Comparison of ENCODE assay signal across 10 cellular contexts in the genomic region with DNA sequence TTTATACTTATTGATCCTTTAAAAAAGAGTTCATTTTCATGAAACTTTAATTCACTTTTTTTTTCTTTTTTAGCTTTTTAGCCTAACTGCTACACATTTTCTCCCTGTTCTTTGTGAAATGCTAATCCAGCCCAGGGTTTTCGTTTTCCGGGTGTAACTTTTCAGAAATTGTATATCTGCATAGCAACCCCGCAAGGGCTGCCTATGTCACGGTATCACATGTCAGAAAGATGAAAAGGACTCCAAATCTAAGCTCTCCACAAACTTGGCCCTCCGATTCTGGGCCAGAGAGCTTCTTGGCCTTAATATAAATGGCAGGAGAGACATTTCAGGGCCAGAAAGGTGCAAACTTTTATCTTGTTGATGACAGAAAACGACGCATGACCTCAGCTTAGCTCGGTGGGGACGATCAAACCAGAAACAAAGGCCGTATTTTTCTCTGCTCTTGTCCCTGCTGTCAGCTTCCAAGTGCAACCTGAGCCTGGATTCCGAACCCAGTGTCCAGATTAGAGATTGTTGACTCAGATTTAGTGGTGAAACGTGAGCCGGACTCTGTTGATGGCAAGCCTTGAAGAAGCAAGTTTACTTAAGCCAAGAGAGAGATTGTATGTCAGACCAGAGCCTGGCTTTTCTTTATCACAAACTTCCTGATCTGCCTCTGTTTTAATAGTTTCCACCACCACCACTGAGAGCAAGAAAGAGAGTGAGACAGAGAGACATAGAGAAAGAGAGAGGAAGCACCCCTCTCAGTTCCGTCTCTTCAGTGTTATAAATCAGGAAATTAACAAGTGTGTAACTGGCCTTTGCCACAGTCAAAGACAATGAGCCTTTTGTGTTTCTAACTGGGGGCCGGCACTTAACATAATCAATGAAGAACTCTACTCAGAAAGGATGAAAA.
DNase-seq lines count a peak whose midpoint lies in the region; ATAC-seq and TF ChIP-seq lines count a peak whose summit lies in the region.
"Had no signal": no experiment of that assay in that cellular context is flagged by ENCODE, and none has a peak within 500 bp of the region (broad histone marks: within the 10 kb centered on the region; RNA-seq: fewer than 3 reads in every experiment).

No MANE protein-coding gene starts in this region.

- no peak overlapping the region for H3K27ac ChIP-seq in iPS-20b (ENCODE audit: low read length)

- H3K9me3 Mint-ChIP-seq in type B pancreatic cell = no peaks in the 10 kb centered on the region

- intact Hi-C loops in Right ventricle myocardium superior (cut with DNase I) (no loop called here), cardiac septum (cut with DNase I) (no loop called here)

- TF ChIP-seq CTCF in type B pancreatic cell (conservative IDR thresholded peaks at IDR 0.05) = no peak

- H3K4me1 ChIP-seq in iPS-20b (ENCODE audit: insufficient read depth, low read length) = peaks cover 28% of the 10 kb centered on the region; the same call in 1 of the 2 replicates

- peak overlapping the region; percentile 71 for H3K4me3 Mint-ChIP-seq in type B pancreatic cell

- peaks cover 2% of the 10 kb centered on the region for H3K27me3 Mint-ChIP-seq in type B pancreatic cell

- H3K27me3 ChIP-seq in iPS-20b (ENCODE audit: insufficient read depth, low read length) = no peaks in the 10 kb centered on the region
- H3K27me3 ChIP-seq: BE2C had no signal

- no peaks in the 10 kb centered on the region for H3K36me3 Mint-ChIP-seq in type B pancreatic cell

- peak; percentile 11 for ATAC-seq in Right ventricle myocardium superior (ENCODE audit: poor library complexity)
- ATAC-seq in GM18907 (IDR thresholded peaks at IDR 0.05; ENCODE audit: unreplicated experiment) = no peak
- no peak for ATAC-seq in HG02763 (IDR thresholded peaks at IDR 0.05; ENCODE audit: unreplicated experiment)

- peak overlapping the region; percentile 60 for H3K27ac Mint-ChIP-seq in type B pancreatic cell

- H3K4me3 ChIP-seq in iPS-20b (ENCODE audit: low read length) = peak overlapping the region; percentile 7; the same call in 1 of the 2 replicates

- no peaks in the 10 kb centered on the region for H3K36me3 ChIP-seq in iPS-20b (ENCODE audit: insufficient read depth, low read depth, low read length)
- H3K36me3 ChIP-seq: BE2C had no signal

- H3K9me3 ChIP-seq in iPS-20b (ENCODE audit: insufficient read depth, low read depth, low read length) = no peaks in the 10 kb centered on the region
- H3K9me3 ChIP-seq: BE2C had no signal

- peak overlapping the region; percentile 19; the same call in 1 of the 2 replicates for H3K9ac ChIP-seq in iPS-20b (ENCODE audit: low read depth, low read length)

- DNase-seq in Right ventricle myocardium superior = no peak
- no peak for DNase-seq in cardiac septum (ENCODE audit: low spot score)
- DNase-seq in SK-N-DZ (ENCODE audit: low spot score) = peak; percentile 46
- DNase-seq in type B pancreatic cell (ENCODE audit: extremely low spot score, unreplicated experiment) = no peak
- DNase-seq in kidney tubule cell (ENCODE audit: low spot score) = no peak
- DNase-seq: activated T-cell treated with anti-CD3 and anti-CD28 coated beads, Interleukin-2, amount 50 U/mL, for 48 hours; BE2C had no signal

- H3K4me1 Mint-ChIP-seq in type B pancreatic cell (ENCODE audit: unreplicated experiment) = peaks cover 77% of the 10 kb centered on the region
